In genomic region chr14:82854131-82854530, GRCh38 we compare ENCODE assay signal across 28 cellular contexts.
"Had no signal": no experiment of that assay in that cellular context is flagged by ENCODE, and none has a peak within 500 bp of the region (broad histone marks: within the 10 kb centered on the region; RNA-seq: fewer than 3 reads in every experiment).

No MANE protein-coding gene starts in this region.

- H3K27me3 Mint-ChIP-seq: activated CD4-positive, alpha-beta memory T cell treated with anti-CD3 and anti-CD28 coated beads for 36 hours; activated CD4-positive, alpha-beta T cell treated with anti-CD3 and anti-CD28 coated beads, Interleukin-2, amount 10 ng/mL, durations not matched to agents 24 days and 14 days; activated naive CD8-positive, alpha-beta T cell treated with anti-CD3 and anti-CD28 coated beads for 36 hours; effector memory CD8-positive, alpha-beta T cell; naive thymus-derived CD4-positive, alpha-beta T cell; stimulated activated naive CD8-positive, alpha-beta T cell treated with anti-CD3 and anti-CD28 coated beads, Interleukin-15, Interleukin-2, amounts not matched to agents 100 ng/mL and 50 ng/mL, for 24 hours had no signal

- H3K4me1 ChIP-seq: ascending aorta, heart right ventricle, right lobe of liver, uterus had no signal

- ATAC-seq: effector memory CD8-positive, alpha-beta T cell; esophagus mucosa; heart right ventricle; naive thymus-derived CD4-positive, alpha-beta T cell; right lobe of liver had no signal

- H3K27ac ChIP-seq: ascending aorta, coronary artery, heart right ventricle, right lobe of liver, thoracic aorta, uterus, VCaP had no signal

- FAIRE-seq: endothelial cell of umbilical vein had no signal

- H3K9me3 ChIP-seq: right lobe of liver, thoracic aorta, uterus had no signal

- H3K4me1 Mint-ChIP-seq: activated CD4-positive, alpha-beta T cell treated with anti-CD3 and anti-CD28 coated beads, Interleukin-2, amount 10 ng/mL, durations not matched to agents 24 days and 14 days; activated naive CD8-positive, alpha-beta T cell treated with anti-CD3 and anti-CD28 coated beads for 36 hours; naive thymus-derived CD4-positive, alpha-beta T cell had no signal

- H3K4me3 Mint-ChIP-seq: activated CD4-positive, alpha-beta memory T cell treated with anti-CD3 and anti-CD28 coated beads for 36 hours; activated CD4-positive, alpha-beta T cell treated with anti-CD3 and anti-CD28 coated beads, Interleukin-2, amount 10 ng/mL, durations not matched to agents 24 days and 14 days; activated naive CD4-positive, alpha-beta T cell treated with anti-CD3 and anti-CD28 coated beads for 36 hours; activated naive CD8-positive, alpha-beta T cell treated with anti-CD3 and anti-CD28 coated beads for 36 hours; activated T-helper 1 cell treated with anti-CD3 and anti-CD28 coated beads, Interleukin-12 subunit alpha, Interleukin-12 subunit beta, Interleukin-2, Interleukin-4 antibody, amounts not matched to agents 30 ng/mL and 10 ng/mL and 1 ng/mL, durations not matched to agents 14 hours and 24 hours and 36 hours; brain; effector memory CD8-positive, alpha-beta T cell; naive thymus-derived CD4-positive, alpha-beta T cell; neural crest cell; stimulated activated naive CD8-positive, alpha-beta T cell treated with anti-CD3 and anti-CD28 coated beads, Interleukin-15, Interleukin-2, amounts not matched to agents 100 ng/mL and 50 ng/mL, for 24 hours had no signal

- DNase-seq: activated CD4-positive, alpha-beta memory T cell treated with anti-CD3 and anti-CD28 coated beads for 36 hours; activated CD4-positive, alpha-beta T cell treated with anti-CD3 and anti-CD28 coated beads, Interleukin-2, amount 10 ng/mL, durations not matched to agents 24 days and 14 days; activated CD4-positive, CD25-positive, alpha-beta regulatory T cell treated with anti-CD3 and anti-CD28 coated beads, Interleukin-2, amount 50 U/mL, for 72 hours; activated CD8-positive, alpha-beta memory T cell treated with anti-CD3 and anti-CD28 coated beads, Interleukin-2, amount 50 U/mL, for 4 hours; activated effector memory CD4-positive, alpha-beta T cell treated with anti-CD3 and anti-CD28 coated beads, Interleukin-2, amount 50 U/mL, for 16 hours; activated naive CD4-positive, alpha-beta T cell treated with anti-CD3 and anti-CD28 coated beads for 36 hours; activated naive CD8-positive, alpha-beta T cell treated with anti-CD3 and anti-CD28 coated beads for 36 hours; activated T-cell treated with anti-CD3 and anti-CD28 coated beads, Interleukin-2, amount 50 U/mL, for 1 hour; effector memory CD8-positive, alpha-beta T cell; foreskin fibroblast; heart right ventricle; islet precursor cell; midbrain; naive thymus-derived CD4-positive, alpha-beta T cell; right lobe of liver; stimulated activated CD4-positive, alpha-beta T cell treated with anti-CD3 and anti-CD28 coated beads, Interleukin-2, amount 100 ng/mL, for 48 hours; trophoblast cell; uterus had no signal

- H3K36me3 ChIP-seq: ascending aorta, heart right ventricle, right lobe of liver, thoracic aorta, uterus had no signal

- H3K4me3 ChIP-seq: ascending aorta, coronary artery, heart right ventricle, right lobe of liver, thoracic aorta, uterus had no signal

- H3K27me3 ChIP-seq: ascending aorta, heart right ventricle, right lobe of liver, uterus had no signal

- H3K9me3 Mint-ChIP-seq: activated CD4-positive, alpha-beta T cell treated with anti-CD3 and anti-CD28 coated beads, Interleukin-2, amount 10 ng/mL, durations not matched to agents 24 days and 14 days; neural crest cell; stimulated activated naive CD8-positive, alpha-beta T cell treated with anti-CD3 and anti-CD28 coated beads, Interleukin-15, Interleukin-2, amounts not matched to agents 100 ng/mL and 50 ng/mL, for 24 hours had no signal

- H3K36me3 Mint-ChIP-seq: activated CD4-positive, alpha-beta memory T cell treated with anti-CD3 and anti-CD28 coated beads for 36 hours; activated naive CD8-positive, alpha-beta T cell treated with anti-CD3 and anti-CD28 coated beads for 36 hours; naive thymus-derived CD4-positive, alpha-beta T cell had no signal

- H3K27ac Mint-ChIP-seq: activated CD4-positive, alpha-beta memory T cell treated with anti-CD3 and anti-CD28 coated beads for 36 hours; activated CD4-positive, alpha-beta T cell treated with anti-CD3 and anti-CD28 coated beads, Interleukin-2, amount 10 ng/mL, durations not matched to agents 24 days and 14 days; activated naive CD4-positive, alpha-beta T cell treated with anti-CD3 and anti-CD28 coated beads for 36 hours; activated naive CD8-positive, alpha-beta T cell treated with anti-CD3 and anti-CD28 coated beads for 36 hours; activated T-helper 1 cell treated with anti-CD3 and anti-CD28 coated beads, Interleukin-12 subunit alpha, Interleukin-12 subunit beta, Interleukin-2, Interleukin-4 antibody, amounts not matched to agents 30 ng/mL and 10 ng/mL and 1 ng/mL, durations not matched to agents 14 hours and 24 hours and 36 hours; effector memory CD8-positive, alpha-beta T cell; naive thymus-derived CD4-positive, alpha-beta T cell; stimulated activated naive CD8-positive, alpha-beta T cell treated with anti-CD3 and anti-CD28 coated beads, Interleukin-15, Interleukin-2, amounts not matched to agents 100 ng/mL and 50 ng/mL, for 24 hours had no signal
